ENCODE assay signal across 1 cellular context in genomic region chr2:169828141-169828811, GRCh38.
TF ChIP-seq lines count a peak whose summit lies in the region.

No MANE protein-coding gene starts in this region.

TF ChIP-seq in K562, 482 proteins besides CTCF, POLR2A, EP300 and RAD21 (continues in another document):
- no peak for TF ChIP-seq ZKSCAN8 (CRISPR knock-in tag; IDR thresholded peaks at IDR 0.05)
- TF ChIP-seq NCOA4 (IDR thresholded peaks at IDR 0.05; ENCODE audit: partially characterized antibody), result no peak
- no peak for TF ChIP-seq HES1 (IDR thresholded peaks at IDR 0.05; ENCODE audit: low read depth)
- no peak for TF ChIP-seq CBFB (CRISPR knock-in tag; IDR thresholded peaks at IDR 0.05)
- no peak for TF ChIP-seq KLF6 (CRISPR knock-in tag; IDR thresholded peaks at IDR 0.05; ENCODE audit: borderline replicate concordance)
- peak; percentile 21; the same call in 1 of the 2 replicates for TF ChIP-seq ATF7 (IDR thresholded peaks at IDR 0.05)
- TF ChIP-seq ETS2 (tag; IDR thresholded peaks at IDR 0.05; ENCODE audit: borderline replicate concordance, poor library complexity, severe bottlenecking), result no peak
- no peak for TF ChIP-seq ZNF699 (CRISPR knock-in tag; IDR thresholded peaks at IDR 0.05; ENCODE audit: insufficient replicate concordance)
- no peak for TF ChIP-seq SETDB1 (IDR thresholded peaks at IDR 0.05; ENCODE audit: low read length)
- TF ChIP-seq CAMTA2 (CRISPR knock-in tag; conservative IDR thresholded peaks at IDR 0.05), result no peak
- no peak for TF ChIP-seq HIVEP1 (CRISPR knock-in tag; IDR thresholded peaks at IDR 0.05)
- no peak; the same call in 1 of the 2 replicates for TF ChIP-seq NCOR1 (IDR thresholded peaks at IDR 0.05)
- no peak for TF ChIP-seq ZNF583 (CRISPR knock-in tag; IDR thresholded peaks at IDR 0.05)
- peak in 1 of 2 experiments; percentile 34 for TF ChIP-seq AFF1 (IDR thresholded peaks at IDR 0.05; ENCODE audit: low read depth in 1 of 2, partially characterized antibody in 2 of 2)
- no peak for TF ChIP-seq ZNF174 (CRISPR knock-in tag; IDR thresholded peaks at IDR 0.05)
- no peak for TF ChIP-seq REST (CRISPR knock-in tag; IDR thresholded peaks at IDR 0.05; ENCODE audit: low read depth)
- no peak for TF ChIP-seq MECOM (CRISPR knock-in tag; IDR thresholded peaks at IDR 0.05)
- TF ChIP-seq ZBTB49 (CRISPR knock-in tag; IDR thresholded peaks at IDR 0.05; ENCODE audit: borderline replicate concordance), result no peak
- no peak for TF ChIP-seq MBD2 (IDR thresholded peaks at IDR 0.05; ENCODE audit: borderline replicate concordance, low read depth)
- no peak for TF ChIP-seq FOXK1 (CRISPR knock-in tag; IDR thresholded peaks at IDR 0.05; ENCODE audit: borderline replicate concordance)
- no peak for TF ChIP-seq RAD51 (IDR thresholded peaks at IDR 0.05; ENCODE audit: borderline replicate concordance, low read depth)
- TF ChIP-seq TFE3 (CRISPR knock-in tag; IDR thresholded peaks at IDR 0.05), result no peak
- 0 out of 2 replicates have a peak, but pooled peaks have one; percentile 37 for TF ChIP-seq GATAD2A (IDR thresholded peaks at IDR 0.05)
- no peak for TF ChIP-seq TBL1XR1 (IDR thresholded peaks at IDR 0.05; ENCODE audit: low read length in 2 of 2)
- no peak for TF ChIP-seq GATA2 (CRISPR knock-in tag; IDR thresholded peaks at IDR 0.05)
- no peak for TF ChIP-seq ZSCAN32 (CRISPR knock-in tag; IDR thresholded peaks at IDR 0.05)
- no peak for TF ChIP-seq ZNF124 (CRISPR knock-in tag; IDR thresholded peaks at IDR 0.05)
- TF ChIP-seq ZNF655 (CRISPR knock-in tag; IDR thresholded peaks at IDR 0.05), result no peak
- TF ChIP-seq MEIS2 (IDR thresholded peaks at IDR 0.05; ENCODE audit: partially characterized antibody), result peak; percentile 89
- no peak for TF ChIP-seq CBFA2T2 (conservative IDR thresholded peaks at IDR 0.05)
- TF ChIP-seq ARID1B (IDR thresholded peaks at IDR 0.05), result no peak; the same call in 1 of the 2 replicates
- no peak for TF ChIP-seq FOXP1 (CRISPR knock-in tag; IDR thresholded peaks at IDR 0.05)
- TF ChIP-seq HOMEZ (CRISPR knock-in tag; IDR thresholded peaks at IDR 0.05), result no peak
- no peak for TF ChIP-seq IFI16 (CRISPR knock-in tag; IDR thresholded peaks at IDR 0.05)
- no peak for TF ChIP-seq RNF219 (CRISPR knock-in tag; IDR thresholded peaks at IDR 0.05)
- TF ChIP-seq RUNX1 (IDR thresholded peaks at IDR 0.05; ENCODE audit: low read depth), result no peak
- peak; percentile 100 for TF ChIP-seq NKRF (IDR thresholded peaks at IDR 0.05; ENCODE audit: borderline replicate concordance)
- no peak for TF ChIP-seq ZNF830 (CRISPR knock-in tag; IDR thresholded peaks at IDR 0.05)
- peak; percentile 92; the same call in 1 of the 2 replicates for TF ChIP-seq TRIM25 (IDR thresholded peaks at IDR 0.05; ENCODE audit: borderline replicate concordance)
- TF ChIP-seq PHF21A (IDR thresholded peaks at IDR 0.05; ENCODE audit: borderline replicate concordance, low read depth), result no peak
- no peak for TF ChIP-seq ZNF3 (CRISPR knock-in tag; IDR thresholded peaks at IDR 0.05)
- no peak for TF ChIP-seq MCM5 (IDR thresholded peaks at IDR 0.05; ENCODE audit: low read depth)
